Comparison of ENCODE assay signal across 1 cellular context in genomic region chr5:41835625-41836024, GRCh38.
A peak's percentile ranks its signal among the peaks of the same experiment; 100 is the strongest.
TF ChIP-seq lines count a peak whose summit lies in the region.

No MANE protein-coding gene starts in this region.

TF ChIP-seq in SK-N-SH, 30 proteins besides CTCF, POLR2A, EP300 and RAD21 (continued from another document):
- no peak for TF ChIP-seq GATA2 (CRISPR knock-in tag; IDR thresholded peaks at IDR 0.05)
- TF ChIP-seq CHD2 (IDR thresholded peaks at IDR 0.05; ENCODE audit: low read length, partially characterized antibody): no peak
- peak; percentile 24; the same call in 1 of the 2 replicates for TF ChIP-seq RXRA (IDR thresholded peaks at IDR 0.05; ENCODE audit: borderline replicate concordance, low read depth)
- TF ChIP-seq USF1 (IDR thresholded peaks at IDR 0.05; ENCODE audit: borderline replicate concordance, low read depth): 0 out of 2 replicates have a peak, but pooled peaks have one; percentile 12
